10 cellular contexts compared by ENCODE assay signal in genomic region chr3:45010718-45011355, GRCh38. TPM values are rescaled to one million over a fixed set of nuclear protein-coding genes. Genes with fewer than 3 reads are reported as not detected.
A peak's percentile ranks its signal among the peaks of the same experiment; 100 is the strongest.
DNase-seq lines count a peak whose midpoint lies in the region; ATAC-seq and TF ChIP-seq lines count a peak whose summit lies in the region.
"Had no signal": no experiment of that assay in that cellular context is flagged by ENCODE, and none has a peak within 500 bp of the region (broad histone marks: within the 10 kb centered on the region; RNA-seq: fewer than 3 reads in every experiment).

No MANE protein-coding gene starts in this region.

- H2AK5ac ChIP-seq in IMR-90 (ENCODE audit: low read depth, low read length): peak overlapping the region; percentile 87

- H2BK15ac ChIP-seq in IMR-90 (ENCODE audit: low read depth, low read length): peak overlapping the region; percentile 72; the same call in 1 of the 3 replicates

- H3K4ac ChIP-seq in IMR-90 (ENCODE audit: low read depth, low read length): peak overlapping the region; percentile 97

- H3K9me3 ChIP-seq in IMR-90 (ENCODE audit: control insufficient read depth, insufficient read depth, low read length): no peaks in the 10 kb centered on the region
- no peaks in the 10 kb centered on the region for H3K9me3 ChIP-seq in effector memory CD4-positive, alpha-beta T cell (ENCODE audit: control insufficient read depth, low read length)
- no peaks in the 10 kb centered on the region for H3K9me3 ChIP-seq in mucosa of rectum (ENCODE audit: control insufficient read depth in 2 of 2, low read length in 2 of 2)

- peak overlapping the region; percentile 97 for H3K14ac ChIP-seq in IMR-90 (replicated peaks; ENCODE audit: low read depth, low read length)

- H3K4me1 ChIP-seq in IMR-90 (ENCODE audit: control insufficient read depth, insufficient read depth, low read length) (peaks cover 30% of the 10 kb centered on the region), mucosa of rectum (ENCODE audit: control insufficient read depth in 2 of 2, insufficient read depth in 2 of 2, low read length in 2 of 2) (peaks cover 0 to 9% of the 10 kb centered on the region in 2 donors)
- H3K4me1 ChIP-seq in effector memory CD4-positive, alpha-beta T cell (ENCODE audit: control insufficient read depth, insufficient read depth, low read length, poor library complexity, severe bottlenecking): peaks cover 19% of the 10 kb centered on the region

- H3K27ac ChIP-seq in IMR-90 (ENCODE audit: insufficient read depth, low read length) (peak overlapping the region; percentile 97), mucosa of rectum (ENCODE audit: low read depth in 2 of 2, low read length in 2 of 2) (peak overlapping the region; percentile 44 to 75)
- H3K27ac ChIP-seq in effector memory CD4-positive, alpha-beta T cell (ENCODE audit: insufficient read depth, low read length, poor library complexity, severe bottlenecking): peak overlapping the region; percentile 27

- DNase-seq in A172 (ENCODE audit: low spot score) (peak; percentile 90), IMR-90 (peak; percentile 67), activated gamma-delta T cell (lab: John Stamatoyannopoulos, UW) (no peak), HT-29 (ENCODE audit: low spot score) (no peak), SIG-M5 (lab: John Stamatoyannopoulos, UW) (no peak)
- DNase-seq in effector memory CD4-positive, alpha-beta T cell: no peak
- DNase-seq in stimulated activated CD4-positive, alpha-beta T cell treated with anti-CD3 and anti-CD28 coated beads, Interleukin-12 subunit alpha, Interleukin-12 subunit beta, amount 100 ng/mL, for 4 hours: no peak
- DNase-seq: activated naive CD4-positive, alpha-beta T cell treated with anti-CD3 and anti-CD28 coated beads for 36 hours; NCI-H1694 had no signal

- H3K4me2 ChIP-seq in IMR-90 (ENCODE audit: low read depth, low read length): peak overlapping the region; percentile 89

- no peaks in the 10 kb centered on the region for H3K27me3 ChIP-seq in IMR-90 (ENCODE audit: control insufficient read depth, insufficient read depth, low read length)
- no peaks in the 10 kb centered on the region for H3K27me3 ChIP-seq in effector memory CD4-positive, alpha-beta T cell (replicated peaks; ENCODE audit: control insufficient read depth, insufficient read depth, low read length, poor library complexity, severe bottlenecking)
- no peaks in the 10 kb centered on the region for H3K27me3 ChIP-seq in mucosa of rectum (ENCODE audit: control insufficient read depth in 2 of 2, insufficient read depth in 2 of 2, low read length in 2 of 2)

- H3K9ac ChIP-seq in IMR-90 (ENCODE audit: low read depth, low read length) (0 out of 2 replicates have a peak overlapping the region, but pooled peaks have one; percentile 61), mucosa of rectum (ENCODE audit: low read depth in 1 of 2, low read length in 2 of 2) (peak overlapping the region in 1 of 2 donors; percentile 3)

- peak overlapping the region; percentile 36 to 91 for H4K8ac ChIP-seq in IMR-90 (ENCODE audit: low read depth in 2 of 2, low read length in 2 of 2)

- peak; percentile 83 for ATAC-seq in IMR-90 (ENCODE audit: low read depth)

- H2BK5ac ChIP-seq in IMR-90 (ENCODE audit: low read depth, low read length, poor library complexity, severe bottlenecking): peak overlapping the region; percentile 96

- H3K56ac ChIP-seq in IMR-90 (ENCODE audit: extremely low read depth, insufficient read depth, low read length): peak overlapping the region; percentile 95

- peaks cover 0 to 33% of the 10 kb centered on the region in 2 experiments; a peak in 2 of 4 replicates for H3K79me1 ChIP-seq in IMR-90 (ENCODE audit: low read depth in 1 of 2, low read length in 2 of 2)

- H2AFZ ChIP-seq in IMR-90 (replicated peaks; ENCODE audit: low read length, poor library complexity): no peak overlapping the region

- POLR2A ChIA-PET in IMR-90 (lab: Charles Lee; ENCODE audit: unreplicated experiment): no interaction called here

- peak overlapping the region; percentile 95 for H2BK20ac ChIP-seq in IMR-90 (ENCODE audit: low read depth, low read length)

- intact Hi-C loops in IMR-90 (cut with micrococcal nuclease): no loop called here

- no peak for TF ChIP-seq CTCF in IMR-90 (conservative IDR thresholded peaks at IDR 0.05; ENCODE audit: low read depth, low read length)

- no CpG with 5 or more reads among the region's 3 CpGs for WGBS in IMR-90 (ENCODE audit: extremely low coverage in 2 of 2, insufficient read length in 1 of 2), 2 experiments

- peak overlapping the region; percentile 82; the same call in 1 of the 2 replicates for H3K23ac ChIP-seq in IMR-90 (ENCODE audit: low read depth, low read length)

- H4K20me1 ChIP-seq in IMR-90 (ENCODE audit: insufficient read depth, low read length): peaks cover 5% of the 10 kb centered on the region

- dilution Hi-C loops in IMR-90 (cut with HindIII; ENCODE audit: low sequenced_read_pairs, unreplicated experiment): no loop called here

- CTCF ChIA-PET in IMR-90 (lab: Yijun Ruan, JAX): no interaction called here

- H2AK9ac ChIP-seq in IMR-90 (replicated peaks; ENCODE audit: low read depth, low read length, poor library complexity): peak overlapping the region; percentile 53

- peak overlapping the region; percentile 85 for H3K18ac ChIP-seq in IMR-90 (ENCODE audit: low read depth, low read length)

- no peak for TF ChIP-seq RAD21 in IMR-90 (IDR thresholded peaks at IDR 0.05; ENCODE audit: low read length)

- TF ChIP-seq POLR2A in IMR-90 (IDR thresholded peaks at IDR 0.05; ENCODE audit: low read depth, low read length): no peak

- H3K36me3 ChIP-seq in IMR-90 (ENCODE audit: control insufficient read depth, insufficient read depth, low read length) (peaks cover 6% of the 10 kb centered on the region; the same call in 1 of the 2 replicates), mucosa of rectum (ENCODE audit: control insufficient read depth in 2 of 2, insufficient read depth in 2 of 2, low read length in 2 of 2) (peaks cover 23 to 42% of the 10 kb centered on the region in 2 donors)
- H3K36me3 ChIP-seq in effector memory CD4-positive, alpha-beta T cell (ENCODE audit: control insufficient read depth, insufficient read depth, low read length): peaks cover 3% of the 10 kb centered on the region

- H2BK120ac ChIP-seq in IMR-90 (ENCODE audit: low read depth, low read length): peak overlapping the region; percentile 97

- H3K9me1 ChIP-seq in IMR-90 (ENCODE audit: insufficient read depth, low read length): peaks cover 33% of the 10 kb centered on the region

- peak overlapping the region; percentile 10 for H4K5ac ChIP-seq in IMR-90 (ENCODE audit: low read depth, low read length)

- in situ Hi-C loops in IMR-90 (cut with MboI; ENCODE audit: low sequenced_read_pairs): no loop called here

- BruUV-seq in IMR-90 (replicated peaks; lab: Mats Ljungman, UMichigan): no TSS peak

- H3K4me3 ChIP-seq in IMR-90 (ENCODE audit: insufficient read depth, low read depth, low read length) (no peak overlapping the region), mucosa of rectum (ENCODE audit: low read length in 2 of 2) (no peak overlapping the region)
- no peak overlapping the region for H3K4me3 ChIP-seq in effector memory CD4-positive, alpha-beta T cell (ENCODE audit: insufficient read depth, low read depth, low read length, poor library complexity, severe bottlenecking)

- peak overlapping the region; percentile 96 for H4K91ac ChIP-seq in IMR-90 (ENCODE audit: insufficient read depth, low read depth, low read length)

TF ChIP-seq in IMR-90, 13 proteins besides CTCF, POLR2A, EP300 and RAD21:
- no peak for TF ChIP-seq USF2 (IDR thresholded peaks at IDR 0.05; ENCODE audit: low read depth, low read length)
- peak; percentile 10; the same call in 1 of the 2 replicates for TF ChIP-seq BHLHE40 (IDR thresholded peaks at IDR 0.05; ENCODE audit: low read depth, low read length)
- TF ChIP-seq NFE2L2 (IDR thresholded peaks at IDR 0.05; ENCODE audit: low read depth, low read length): no peak
- TF ChIP-seq MXI1 (IDR thresholded peaks at IDR 0.05; ENCODE audit: borderline replicate concordance, low read depth, low read length): peak; percentile 64
TF ChIP-seq in IMR-90: peak in this region for 2.

RNA-seq across cellular contexts. Expression of gene CLEC3B, which starts 15.3 kb away (rescaled TPM):
- total RNA-seq in A172 (2014; rRNA removed; shearing (Covaris generic)): not detected in 2 replicates
- 1.9 and 3.6 TPM in 2 replicates for total RNA-seq in IMR-90 (2012; rRNA removed)
- polyA plus RNA-seq in IMR-90 (2012; rRNA removed): 13.2 and 13.8 TPM in 2 replicates
- polyA plus RNA-seq in IMR-90 (2012; cell fraction: cytosol; rRNA removed): 20.2 and 52.4 TPM in 2 replicates
- 7.8 and 10.6 TPM in 2 replicates for polyA plus RNA-seq in IMR-90 (2012; cell fraction: nucleus; rRNA removed; ENCODE audit: low replicate concordance)
- total RNA-seq in HT-29 (2014; rRNA removed; shearing (Covaris generic)): not detected in 2 replicates
- total RNA-seq: activated naive CD4-positive, alpha-beta T cell treated with anti-CD3 and anti-CD28 coated beads for 36 hours had no signal

RNA-seq across cellular contexts. Expression of gene EXOSC7, which starts 34.8 kb away (rescaled TPM):
- 62.5 and 65.0 TPM in 2 replicates for total RNA-seq in A172 (2014; rRNA removed; shearing (Covaris generic))
- 62.2 and 96.9 TPM in 2 replicates for total RNA-seq in IMR-90 (2012; rRNA removed)
- polyA plus RNA-seq in IMR-90 (2012; rRNA removed): 52.8 and 61.6 TPM in 2 replicates
- 39.4 and 46.8 TPM in 2 replicates for polyA plus RNA-seq in IMR-90 (2012; cell fraction: cytosol; rRNA removed)
- 22.4 and 65.7 TPM in 2 replicates for polyA plus RNA-seq in IMR-90 (2012; cell fraction: nucleus; rRNA removed; ENCODE audit: low replicate concordance)
- 35.2 and 45.8 TPM in 2 replicates for total RNA-seq in HT-29 (2014; rRNA removed; shearing (Covaris generic))

RNA-seq across cellular contexts. Expression of gene ZDHHC3, which starts 34.9 kb away (rescaled TPM):
- total RNA-seq in A172 (2014; rRNA removed; shearing (Covaris generic)): 55.2 and 56.2 TPM in 2 replicates
- 57.2 and 57.7 TPM in 2 replicates for total RNA-seq in IMR-90 (2012; rRNA removed)
- 58.0 and 59.6 TPM in 2 replicates for polyA plus RNA-seq in IMR-90 (2012; rRNA removed)
- polyA plus RNA-seq in IMR-90 (2012; cell fraction: cytosol; rRNA removed): 36.8 and 44.6 TPM in 2 replicates
- polyA plus RNA-seq in IMR-90 (2012; cell fraction: nucleus; rRNA removed; ENCODE audit: low replicate concordance): 30.2 and 63.6 TPM in 2 replicates
- 136 and 145 TPM in 2 replicates for total RNA-seq in HT-29 (2014; rRNA removed; shearing (Covaris generic))

Comparison
In these comparisons a context has a peak if more than half of its experiments do, and no peak if none do; other contexts are left out.
1. DNase-seq: peak in A172 (single experiment) and IMR-90 (single experiment); none in effector memory CD4-positive, alpha-beta T cell (0 of 3), activated gamma-delta T cell (single experiment), HT-29 (single experiment), SIG-M5 (single experiment) and stimulated activated CD4-positive, alpha-beta T cell treated with anti-CD3 and anti-CD28 coated beads, Interleukin-12 subunit alpha, Interleukin-12 subunit beta, amount 100 ng/mL, for 4 hours (single experiment).
2. H3K27ac ChIP-seq: peak in every context shown above with its lines; median percentile 97 in IMR-90; 60 in mucosa of rectum; 27 in effector memory CD4-positive, alpha-beta T cell.